In the genomic region with DNA sequence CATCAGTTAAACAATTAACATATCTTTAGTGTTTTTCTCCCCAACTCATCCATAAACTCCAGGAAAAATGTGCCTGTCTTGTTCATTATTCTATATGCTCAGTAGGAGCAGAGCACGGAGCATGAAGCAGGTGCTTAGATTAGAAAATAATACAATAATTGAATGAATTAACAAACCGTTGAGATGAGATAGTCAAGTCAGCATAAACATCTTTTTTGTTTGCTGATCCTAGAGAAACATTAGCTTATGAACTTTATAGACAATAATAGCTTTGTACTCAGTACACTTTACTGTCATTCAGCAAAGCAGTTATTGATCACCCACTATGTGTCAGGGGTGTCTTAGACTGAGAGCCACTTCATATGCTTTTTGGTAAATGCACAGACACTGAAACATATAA, we compare ENCODE assay signal across 9 cellular contexts.
"Had no signal": no experiment of that assay in that cellular context is flagged by ENCODE, and none has a peak within 500 bp of the region (broad histone marks: within the 10 kb centered on the region; RNA-seq: fewer than 3 reads in every experiment).

No MANE protein-coding gene starts in this region.

- H3K4me1 Mint-ChIP-seq: IgD-negative memory B cell had no signal

- H3K36me3 ChIP-seq: HAP-1 had no signal

- H3K4me1 ChIP-seq: HAP-1 had no signal

- H3K4me3 Mint-ChIP-seq: HFFc6, IgD-negative memory B cell had no signal

- DNase-seq: GM23248, GOT3, H7, HFFc6, KG1 had no signal

- H3K9me3 ChIP-seq: HAP-1 had no signal

- H3K9ac ChIP-seq: GM23248 had no signal

- ATAC-seq: HCT116 had no signal

- H3K27ac ChIP-seq: GM23248, HL-60 had no signal

- H2AFZ ChIP-seq: GM23248 had no signal

- H3K4me3 ChIP-seq: GM23248, HAP-1 had no signal

- H3K27ac Mint-ChIP-seq: HFFc6, IgD-negative memory B cell had no signal

- H3K36me3 Mint-ChIP-seq: IgD-negative memory B cell had no signal
